Comparison of ENCODE assay signal across 23 cellular contexts in the genomic region with DNA sequence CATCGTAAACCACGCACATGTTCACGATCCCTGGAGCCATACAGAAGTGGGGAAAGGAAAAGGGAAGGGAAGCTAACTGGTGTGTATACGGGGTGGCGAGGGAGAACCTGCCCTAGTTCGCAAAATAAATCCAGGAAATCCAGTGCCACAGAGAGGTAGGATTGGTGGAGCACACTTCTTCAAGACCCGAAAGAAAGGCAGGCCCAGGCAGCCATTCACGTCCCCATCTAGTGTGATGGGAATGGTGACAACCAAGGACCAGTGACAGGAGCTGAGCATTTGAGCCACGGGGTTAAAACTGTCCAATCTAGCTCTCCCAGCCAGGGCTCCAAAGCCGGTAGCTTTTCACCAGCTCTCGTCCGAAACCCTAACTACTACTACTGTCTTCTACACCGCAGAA. TPM values are rescaled to one million over a fixed set of nuclear protein-coding genes. Genes with fewer than 3 reads are reported as not detected.
"Had no signal": no experiment of that assay in that cellular context is flagged by ENCODE, and none has a peak within 500 bp of the region (broad histone marks: within the 10 kb centered on the region; RNA-seq: fewer than 3 reads in every experiment).

No MANE protein-coding gene starts in this region.

- H3K9me3 Mint-ChIP-seq: activated naive CD4-positive, alpha-beta T cell treated with anti-CD3 and anti-CD28 coated beads, Interleukin-2, amount 50 U/mL, for 72 hours; central memory CD8-positive, alpha-beta T cell; natural killer cell treated with Interleukin-12 subunit alpha and Interleukin-12 subunit beta and Interleukin-15 and Interleukin-18, amount 100 ng/mL, for 72 hours; type B pancreatic cell had no signal

- H3K4me3 Mint-ChIP-seq: central memory CD8-positive, alpha-beta T cell; natural killer cell treated with Interleukin-12 subunit alpha and Interleukin-12 subunit beta and Interleukin-15 and Interleukin-18, amount 100 ng/mL, for 72 hours; stimulated activated naive B cell treated with anti-CD40 and anti-IgM and Interleukin-4, amounts not matched to agents 10 μg/mL and 1 μg/mL and 100 μg/mL, for 72 hours; type B pancreatic cell had no signal

- ATAC-seq: left ventricle myocardium superior; natural killer cell treated with Interleukin-12 subunit alpha and Interleukin-12 subunit beta and Interleukin-15 and Interleukin-18, amount 100 ng/mL, for 72 hours; right cardiac atrium; SK-N-SH treated with all-trans-retinoic acid at 6 μM for 48 hours; stimulated activated naive B cell treated with anti-CD40 and anti-IgM and Interleukin-4, amounts not matched to agents 10 μg/mL and 1 μg/mL and 100 μg/mL, for 72 hours had no signal

- H3K36me3 ChIP-seq: adrenal gland, colonic mucosa, ovary had no signal

- H3K4me1 ChIP-seq: adrenal gland, colonic mucosa, esophagus muscularis mucosa, vagina had no signal

- H3K4me3 ChIP-seq: adrenal gland, colonic mucosa, dorsolateral prefrontal cortex, esophagus muscularis mucosa, ovary, thoracic aorta, vagina had no signal

- H3K27me3 ChIP-seq: adrenal gland, colonic mucosa, dorsolateral prefrontal cortex, esophagus muscularis mucosa, ovary, vagina had no signal

- H3K9me3 ChIP-seq: adrenal gland, colonic mucosa, esophagus muscularis mucosa, ovary, thoracic aorta, vagina had no signal

- DNase-seq: activated CD4-positive, alpha-beta T cell treated with anti-CD3 and anti-CD28 coated beads, Interleukin-2, amount 50 U/mL, for 48 hours; colonic mucosa; hippocampal formation; left ventricle myocardium superior; ovary; right cardiac atrium; small intestine; stimulated activated CD4-positive, alpha-beta T cell treated with anti-CD3 and anti-CD28 coated beads, Interleukin-15, amount 100 ng/mL, for 24 hours; stimulated activated naive B cell treated with anti-CD40 and anti-IgM and Interleukin-4, amounts not matched to agents 10 μg/mL and 1 μg/mL and 100 μg/mL, for 72 hours had no signal

- H3K27me3 Mint-ChIP-seq: central memory CD8-positive, alpha-beta T cell; natural killer cell treated with Interleukin-12 subunit alpha and Interleukin-12 subunit beta and Interleukin-15 and Interleukin-18, amount 100 ng/mL, for 72 hours; stimulated activated naive B cell treated with anti-CD40 and anti-IgM and Interleukin-4, amounts not matched to agents 10 μg/mL and 1 μg/mL and 100 μg/mL, for 72 hours; type B pancreatic cell had no signal

- H3K27ac ChIP-seq: adrenal gland, colonic mucosa, ovary, thoracic aorta, vagina had no signal

- H3K4me1 Mint-ChIP-seq: central memory CD8-positive, alpha-beta T cell had no signal

- H3K36me3 Mint-ChIP-seq: natural killer cell treated with Interleukin-12 subunit alpha and Interleukin-12 subunit beta and Interleukin-15 and Interleukin-18, amount 100 ng/mL, for 72 hours; stimulated activated naive B cell treated with anti-CD40 and anti-IgM and Interleukin-4, amounts not matched to agents 10 μg/mL and 1 μg/mL and 100 μg/mL, for 72 hours; type B pancreatic cell had no signal

- H3K27ac Mint-ChIP-seq: activated naive CD4-positive, alpha-beta T cell treated with anti-CD3 and anti-CD28 coated beads, Interleukin-2, amount 50 U/mL, for 72 hours; natural killer cell treated with Interleukin-12 subunit alpha and Interleukin-12 subunit beta and Interleukin-15 and Interleukin-18, amount 100 ng/mL, for 72 hours; stimulated activated naive B cell treated with anti-CD40 and anti-IgM and Interleukin-4, amounts not matched to agents 10 μg/mL and 1 μg/mL and 100 μg/mL, for 72 hours; type B pancreatic cell had no signal

RNA-seq across cellular contexts. Expression of a gene that starts 57.7 kb away (rescaled TPM):
- total RNA-seq: activated naive CD4-positive, alpha-beta T cell treated with anti-CD3 and anti-CD28 coated beads, Interleukin-2, amount 50 U/mL, for 72 hours; adrenal gland; astrocyte; colonic mucosa; esophagus muscularis mucosa; frontal cortex; left ventricle myocardium superior; natural killer cell treated with Interleukin-12 subunit alpha and Interleukin-12 subunit beta and Interleukin-15 and Interleukin-18, amount 100 ng/mL, for 72 hours; ovary; pulmonary artery endothelial cell; right cardiac atrium; T-helper 2 cell treated with Interferon-gamma antibody and Interleukin-4, amounts not matched to agents 100 ng/mL and 5 ng/mL, for 36 hours; thoracic aorta; vagina had no signal
